Comparison of ENCODE assay signal across 9 cellular contexts in the genomic region with DNA sequence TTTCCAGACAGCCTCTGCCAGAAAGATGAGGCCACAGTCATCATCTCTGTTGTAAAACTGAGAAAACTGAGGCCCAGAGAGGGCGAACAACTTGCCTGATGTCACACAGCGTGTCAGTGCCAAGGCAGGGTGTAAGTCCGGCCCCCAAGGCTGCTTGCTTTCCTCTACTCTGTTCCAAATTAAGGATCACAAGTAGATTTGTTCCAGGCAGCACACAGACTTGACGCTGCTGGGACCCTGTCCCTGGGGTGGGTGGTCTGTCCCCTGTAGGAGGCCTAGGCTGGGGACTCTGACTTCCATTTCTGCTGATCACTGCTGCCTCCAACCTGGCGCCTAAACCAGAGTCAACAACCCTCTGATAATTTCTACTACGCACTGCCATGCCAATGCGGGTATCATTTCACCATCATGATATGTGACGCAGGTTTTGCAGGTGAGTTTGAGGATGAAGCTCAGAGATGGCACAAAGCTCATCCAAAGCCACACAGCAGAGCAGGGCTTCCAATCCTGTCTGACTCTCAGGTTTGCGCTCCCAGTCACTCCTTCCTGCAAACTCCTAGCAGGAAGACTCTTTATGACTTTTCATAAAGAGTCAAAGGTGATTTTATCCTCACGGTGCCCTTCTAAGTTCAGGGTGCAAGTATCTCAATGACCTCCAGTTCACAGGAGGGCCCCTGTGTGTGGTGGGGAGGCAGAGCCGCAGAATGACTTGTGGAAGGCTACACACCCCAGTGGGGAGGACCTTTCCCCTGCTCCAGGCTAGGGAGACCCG. TPM values are rescaled to one million over a fixed set of nuclear protein-coding genes. Genes with fewer than 3 reads are reported as not detected.
DNase-seq lines count a peak whose midpoint lies in the region; ATAC-seq, FAIRE-seq and TF ChIP-seq lines count a peak whose summit lies in the region.
"Had no signal": no experiment of that assay in that cellular context is flagged by ENCODE, and none has a peak within 500 bp of the region (broad histone marks: within the 10 kb centered on the region; RNA-seq: fewer than 3 reads in every experiment).

No MANE protein-coding gene starts in this region.

- TF ChIP-seq CTCF in endothelial cell of umbilical vein (IDR thresholded peaks at IDR 0.05; ENCODE audit: extremely low read depth in 1 of 2, insufficient read depth in 1 of 2, low read depth in 1 of 2, low read length in 2 of 2) (no peak), parathyroid adenoma (IDR thresholded peaks at IDR 0.05) (no peak)

- H3K36me3 ChIP-seq in CD8-positive, alpha-beta memory T cell (ENCODE audit: insufficient read depth, low read length), result no peaks in the 10 kb centered on the region
- H3K36me3 ChIP-seq in SJCRH30, result no peaks in the 10 kb centered on the region
- no peaks in the 10 kb centered on the region for H3K36me3 ChIP-seq in endothelial cell of umbilical vein (ENCODE audit: control insufficient read depth in 2 of 2, extremely low read depth in 1 of 2, insufficient read depth in 2 of 2, low read length in 2 of 2)
- H3K36me3 ChIP-seq in parathyroid adenoma (ENCODE audit: control insufficient read depth, insufficient read depth, low read length), result no peaks in the 10 kb centered on the region

- H3K27ac ChIP-seq in CD8-positive, alpha-beta memory T cell (ENCODE audit: low read depth, low read length), result peak overlapping the region; percentile 100
- H3K27ac ChIP-seq in SJCRH30 (peak overlapping the region; percentile 99), endothelial cell of umbilical vein (ENCODE audit: insufficient read depth, low read depth, low read length) (peak overlapping the region; percentile 80), parathyroid adenoma (peak overlapping the region; percentile 90)
- H3K27ac ChIP-seq: SK-N-MC had no signal

- H2AFZ ChIP-seq in endothelial cell of umbilical vein (ENCODE audit: low read depth, low read length) (no peak overlapping the region), parathyroid adenoma (no peak overlapping the region)

- no peak for DNase-seq in CD8-positive, alpha-beta memory T cell
- no peak for DNase-seq in SJCRH30
- no peak for DNase-seq in endothelial cell of umbilical vein (ENCODE audit: low read depth, low spot score)
- DNase-seq in ACHN, result no peak

- H3K27me3 Mint-ChIP-seq in CD8-positive, alpha-beta memory T cell, result peaks cover 0 to 2% of the 10 kb centered on the region in 2 donors

- H3K4me1 ChIP-seq in CD8-positive, alpha-beta memory T cell (ENCODE audit: insufficient read depth, low read length), result peaks cover 80% of the 10 kb centered on the region
- H3K4me1 ChIP-seq in SJCRH30 (peaks cover 38% of the 10 kb centered on the region), endothelial cell of umbilical vein (ENCODE audit: control insufficient read depth, extremely low read depth, insufficient read depth, low read length) (peaks cover 30% of the 10 kb centered on the region), parathyroid adenoma (peaks cover 26% of the 10 kb centered on the region)

- H3K9me1 ChIP-seq in endothelial cell of umbilical vein (replicated peaks; ENCODE audit: control insufficient read depth, extremely low read depth, insufficient read depth, low read length), result no peaks in the 10 kb centered on the region

- peak overlapping the region; percentile 59 for H3K9ac ChIP-seq in endothelial cell of umbilical vein (replicated peaks; ENCODE audit: extremely low read depth, insufficient read depth, low read length)
- no peak overlapping the region for H3K9ac ChIP-seq in parathyroid adenoma

- H4K20me1 ChIP-seq in endothelial cell of umbilical vein (replicated peaks; ENCODE audit: control insufficient read depth, extremely low read depth, insufficient read depth, low read length), result no peaks in the 10 kb centered on the region

- no peaks in the 10 kb centered on the region for H3K9me3 Mint-ChIP-seq in CD8-positive, alpha-beta memory T cell

- peak; percentile 78 for FAIRE-seq in endothelial cell of umbilical vein (lab: Jason Lieb, UNC)

- no peaks in the 10 kb centered on the region for H3K27me3 ChIP-seq in CD8-positive, alpha-beta memory T cell (ENCODE audit: insufficient read depth, low read length, poor library complexity, severe bottlenecking)
- H3K27me3 ChIP-seq in SJCRH30, result no peaks in the 10 kb centered on the region
- H3K27me3 ChIP-seq in endothelial cell of umbilical vein (ENCODE audit: control insufficient read depth in 2 of 2, insufficient read depth in 2 of 2, low read length in 2 of 2), result no peaks in the 10 kb centered on the region
- H3K27me3 ChIP-seq in parathyroid adenoma (ENCODE audit: control insufficient read depth, insufficient read depth, low read length), result no peaks in the 10 kb centered on the region

- no TSS peak for BruUV-seq in endothelial cell of umbilical vein (replicated peaks; lab: Mats Ljungman, UMichigan)

- dilution Hi-C loops in endothelial cell of umbilical vein (cut with MboI; ENCODE audit: extremely low pct_ligation_motif_present, low sequenced_read_pairs), result no loop called here

- in situ Hi-C loops in ACHN (cut with HindIII; ENCODE audit: low pct_ligation_motif_present, low pct_unique_long_range_greater_than_20kb, low sequenced_read_pairs), result no loop called here

- no peaks in the 10 kb centered on the region for H3K9me3 ChIP-seq in CD8-positive, alpha-beta memory T cell (ENCODE audit: low read length)
- no peaks in the 10 kb centered on the region for H3K9me3 ChIP-seq in SJCRH30 (replicated peaks)
- no peaks in the 10 kb centered on the region for H3K9me3 ChIP-seq in endothelial cell of umbilical vein (replicated peaks; ENCODE audit: control insufficient read depth, insufficient read depth, low read length)
- no peaks in the 10 kb centered on the region for H3K9me3 ChIP-seq in parathyroid adenoma (ENCODE audit: control insufficient read depth, low read length)

- peak overlapping the region; percentile 100 for H3K27ac Mint-ChIP-seq in CD8-positive, alpha-beta memory T cell

- no peak for TF ChIP-seq POLR2A in endothelial cell of umbilical vein (IDR thresholded peaks at IDR 0.05; ENCODE audit: low read depth, low read length)

- H3K79me2 ChIP-seq in endothelial cell of umbilical vein (ENCODE audit: control insufficient read depth, insufficient read depth, low read length) (no peaks in the 10 kb centered on the region), parathyroid adenoma (no peaks in the 10 kb centered on the region)

- peak overlapping the region; percentile 22 for H3K4me3 ChIP-seq in CD8-positive, alpha-beta memory T cell (ENCODE audit: low read length)
- H3K4me3 ChIP-seq in SJCRH30 (no peak overlapping the region), endothelial cell of umbilical vein (replicated peaks in 1 of 3; ENCODE audit: insufficient read depth in 1 of 3, low read depth in 1 of 3, low read length in 3 of 3) (no peak overlapping the region), parathyroid adenoma (ENCODE audit: low read depth, low read length) (no peak overlapping the region)
- H3K4me3 ChIP-seq: SK-N-MC had no signal

- intact Hi-C loops in endothelial cell of umbilical vein (cut with micrococcal nuclease), result loop anchor here (1.0 kb wide), 3 partner anchors 8 to 13 kb away; partner anchors contain the start of gene RALGDS

- ATAC-seq in HG03045 (IDR thresholded peaks at IDR 0.05; ENCODE audit: unreplicated experiment) (no peak), GM18870 (IDR thresholded peaks at IDR 0.05; ENCODE audit: unreplicated experiment) (no peak), GM18498 (IDR thresholded peaks at IDR 0.05; ENCODE audit: unreplicated experiment) (no peak)

- peaks cover 60 to 81% (median 62%) of the 10 kb centered on the region in 3 donors for H3K4me1 Mint-ChIP-seq in CD8-positive, alpha-beta memory T cell

- peaks cover 0 to 18% (median 7%) of the 10 kb centered on the region in 3 donors for H3K36me3 Mint-ChIP-seq in CD8-positive, alpha-beta memory T cell

- CTCF ChIA-PET in CD8-positive, alpha-beta memory T cell (lab: Charles Lee), result interaction anchor here (1.0 to 11.8 kb wide), 7 partner anchors 9 to 33 kb away, joined by 3 to 220 read pairs (median 8); no protein-coding TSS in a partner anchor
- CTCF ChIA-PET in endothelial cell of umbilical vein (lab: Charles Lee), result interaction anchor here (1.0 to 4.9 kb wide), 9 partner anchors 9 to 113 kb away, joined by 3 to 105 read pairs (median 3); partner anchors contain the start of gene GTF3C5

- peak overlapping the region; percentile 76 to 96 (median 84) for H3K4me3 Mint-ChIP-seq in CD8-positive, alpha-beta memory T cell

- H3K4me2 ChIP-seq in endothelial cell of umbilical vein (ENCODE audit: insufficient read depth, low read length), result peak overlapping the region; percentile 26
- H3K4me2 ChIP-seq in parathyroid adenoma (ENCODE audit: low read length), result no peak overlapping the region

- POLR2A ChIA-PET in CD8-positive, alpha-beta memory T cell (lab: Charles Lee), result interaction anchor here (1.3 to 4.5 kb wide), 6 partner anchors 8 to 104 kb away, joined by 3 to 67 read pairs (median 10); partner anchors contain the start of genes GTF3C5 and RALGDS
- POLR2A ChIA-PET in endothelial cell of umbilical vein (lab: Charles Lee), result interaction anchor here (0.5 to 1.5 kb wide), 4 partner anchors 10 to 325 kb away, joined by 3 to 13 read pairs (median 4); partner anchors contain the start of gene CACFD1

RNA-seq across cellular contexts. Expression of gene RALGDS, which starts 13.6 kb away (rescaled TPM):
- total RNA-seq in CD8-positive, alpha-beta memory T cell, result 10 to 100 TPM; 59.1 to 67.8 TPM
- 78.0 TPM for polyA plus RNA-seq in CD8-positive, alpha-beta memory T cell
- total RNA-seq in SJCRH30 (2014; rRNA removed; shearing (Covaris generic)), result 21.5 and 26.9 TPM in 2 replicates
- 41.4 and 43.1 TPM in 2 replicates for total RNA-seq in endothelial cell of umbilical vein
- polyA plus RNA-seq in endothelial cell of umbilical vein, result 60.0 and 72.2 TPM in 2 replicates
- polyA plus RNA-seq in endothelial cell of umbilical vein (2011; cell fraction: cytosol; rRNA removed), result 42.1 and 51.4 TPM in 2 replicates
- 185 and 231 TPM in 2 replicates for polyA plus RNA-seq in endothelial cell of umbilical vein (2011; cell fraction: nucleus; rRNA removed)
- 23.4 and 32.2 TPM in 2 replicates for polyA plus RNA-seq in endothelial cell of umbilical vein (2012)
- polyA minus RNA-seq in endothelial cell of umbilical vein, result 31.7 and 33.3 TPM in 2 replicates
- 14.1 TPM for polyA minus RNA-seq in endothelial cell of umbilical vein (2011; cell fraction: cytosol; rRNA and poly(A)+ RNA removed)
- polyA minus RNA-seq in endothelial cell of umbilical vein (2011; cell fraction: nucleus; rRNA and poly(A)+ RNA removed), result 34.4 and 39.5 TPM in 2 replicates

RNA-seq across cellular contexts. Expression of gene GBGT1, which starts 29.1 kb away (rescaled TPM):
- total RNA-seq in CD8-positive, alpha-beta memory T cell, result 1 to 10 TPM; 1.8 to 2.6 TPM
- polyA plus RNA-seq in CD8-positive, alpha-beta memory T cell, result not detected
- 1.2 TPM in 2 replicates for total RNA-seq in SJCRH30 (2014; rRNA removed; shearing (Covaris generic))
- 28.7 and 35.6 TPM in 2 replicates for total RNA-seq in endothelial cell of umbilical vein
- 56.3 and 68.8 TPM in 2 replicates for polyA plus RNA-seq in endothelial cell of umbilical vein
- 36.6 and 42.6 TPM in 2 replicates for polyA plus RNA-seq in endothelial cell of umbilical vein (2011; cell fraction: cytosol; rRNA removed)
- 39.7 and 45.5 TPM in 2 replicates for polyA plus RNA-seq in endothelial cell of umbilical vein (2011; cell fraction: nucleus; rRNA removed)
- 32.2 and 55.3 TPM in 2 replicates for polyA plus RNA-seq in endothelial cell of umbilical vein (2012)
- polyA minus RNA-seq in endothelial cell of umbilical vein, result 61.1 and 61.6 TPM in 2 replicates
- not detected for polyA minus RNA-seq in endothelial cell of umbilical vein (2011; cell fraction: cytosol; rRNA and poly(A)+ RNA removed)
- polyA minus RNA-seq in endothelial cell of umbilical vein (2011; cell fraction: nucleus; rRNA and poly(A)+ RNA removed), result 24.7 and 38.1 TPM in 2 replicates
